ENCODE assay signal across 8 cellular contexts in genomic region chr14:102509744-102510615, GRCh38. TPM values are rescaled to one million over a fixed set of nuclear protein-coding genes. Genes with fewer than 3 reads are reported as not detected.
DNase-seq lines count a peak whose midpoint lies in the region; ATAC-seq and TF ChIP-seq lines count a peak whose summit lies in the region.

Gene ANKRD9 (minus strand): TSS chr14:102509776. CDS start chr14:102507889, 1,887 bp downstream.

- no peaks in the 10 kb centered on the region for H3K9me3 Mint-ChIP-seq in type B pancreatic cell

- H3K4me1 Mint-ChIP-seq in T-helper 17 cell (peaks cover 7% of the 10 kb centered on the region), type B pancreatic cell (ENCODE audit: unreplicated experiment) (peaks cover 21% of the 10 kb centered on the region)

- peak within 1 kb of the TSS; percentile 78 for H3K4me3 ChIP-seq in GM12864 (ENCODE audit: low read depth, low read length)

- DNase-seq in GM12864 (ENCODE audit: low read depth) (peak; percentile 55), NCI-H1417 treated with DMSO at 0.1 percent for 48 hours (lab: John Stamatoyannopoulos, UW) (peak; percentile 32), T-helper 17 cell (peak; percentile 62 to 84 (median 82)), amygdala (lab: John Stamatoyannopoulos, UW) (peak in 54 of 56 donors; percentile 32 to 89 (median 78)), left cardiac atrium (peak; percentile 96), posterior vena cava (ENCODE audit: low spot score) (peak; percentile 99), type B pancreatic cell (ENCODE audit: extremely low spot score, unreplicated experiment) (peak; percentile 96)

- ATAC-seq in HG02759 (IDR thresholded peaks at IDR 0.05; ENCODE audit: unreplicated experiment) (peak; percentile 89), T-helper 17 cell (peak; percentile 84), left cardiac atrium (peak; percentile 83 to 86)

- TF ChIP-seq CTCF in GM12864 (IDR thresholded peaks at IDR 0.05; ENCODE audit: low read depth, low read length, missing control alignments), result no peak
- TF ChIP-seq CTCF in type B pancreatic cell (conservative IDR thresholded peaks at IDR 0.05), result no peak

- peak within 1 kb of the TSS; percentile 88 for H3K4me3 Mint-ChIP-seq in T-helper 17 cell
- H3K4me3 Mint-ChIP-seq in type B pancreatic cell, result peak within 1 kb of the TSS; percentile 90

- H3K27ac Mint-ChIP-seq in T-helper 17 cell (no peak within 1 kb of the TSS), type B pancreatic cell (peak within 1 kb of the TSS; percentile 98)

- H3K9me3 ChIP-seq in T-helper 17 cell (ENCODE audit: control insufficient read depth, low read length, poor library complexity, severe bottlenecking), result no peaks in the 10 kb centered on the region

- intact Hi-C loops in left cardiac atrium (cut with DNase I) (loop anchor here in 1 of 2 donors (10.0 kb wide), 1 partner anchor 185 kb away; no protein-coding TSS in a partner anchor), posterior vena cava (cut with DNase I) (loop anchor here in 1 of 2 donors (5.0 to 10.0 kb wide), 2 partner anchors 73 to 145 kb away; partner anchors contain the start of genes CINP and TECPR2)

- no peaks in the 10 kb centered on the region for H3K36me3 Mint-ChIP-seq in T-helper 17 cell (ENCODE audit: low read depth)
- H3K36me3 Mint-ChIP-seq in type B pancreatic cell, result peaks cover 4% of the 10 kb centered on the region

- H3K27me3 Mint-ChIP-seq in T-helper 17 cell (no peaks in the 10 kb centered on the region), type B pancreatic cell (no peaks in the 10 kb centered on the region)

RNA-seq across cellular contexts. Expression of gene ANKRD9, which starts in this region (rescaled TPM):
- 10 to 100 TPM in 1 of 2 donors, 1 to 10 TPM in 1; 3.3 to 17.6 TPM for total RNA-seq in T-helper 17 cell
- 100 to 1,000 TPM in 1 of 2 donors, 10 to 100 TPM in 1; 97.0 to 160 TPM for total RNA-seq in left cardiac atrium
- total RNA-seq in posterior vena cava, result 10 to 100 TPM; 14.0 TPM
- 31.4 and 46.6 TPM in 2 replicates for total RNA-seq in type B pancreatic cell (ENCODE audit: low replicate concordance)

Comparison
In these comparisons a context has a peak if more than half of its experiments do, and no peak if none do; other contexts are left out.
1. Peak in every context shown above with its lines: DNase-seq, ATAC-seq and H3K4me3 ChIP-seq.
2. DNase-seq: peak in every context shown above with its lines; median percentile 99 in posterior vena cava; 96 in left cardiac atrium; 96 in type B pancreatic cell; 82 in T-helper 17 cell; 78 in amygdala; 55 in GM12864; 32 in NCI-H1417 treated with DMSO at 0.1 percent for 48 hours.